In the genomic region with DNA sequence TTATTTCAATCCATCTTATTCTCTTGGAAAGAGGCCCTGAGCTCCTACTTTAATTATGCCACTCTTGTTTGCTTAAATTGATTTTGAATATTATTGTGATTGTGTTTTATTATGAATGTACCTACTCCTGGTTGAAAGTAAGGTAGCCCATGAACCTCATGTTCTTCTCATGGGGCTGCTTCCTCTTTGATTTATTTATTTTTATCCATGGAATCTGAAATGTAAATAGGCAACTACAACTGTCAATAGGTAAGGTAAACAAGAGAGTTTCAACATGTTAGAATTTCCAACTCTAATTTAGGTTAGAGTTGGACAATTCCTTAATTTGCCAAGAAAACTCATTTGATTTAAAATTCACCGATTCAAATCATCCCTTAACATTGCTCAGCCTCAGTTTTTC, we compare ENCODE assay signal across 37 cellular contexts. TPM values are rescaled to one million over a fixed set of nuclear protein-coding genes. Genes with fewer than 3 reads are reported as not detected.
"Had no signal": no experiment of that assay in that cellular context is flagged by ENCODE, and none has a peak within 500 bp of the region (broad histone marks: within the 10 kb centered on the region; RNA-seq: fewer than 3 reads in every experiment).

No MANE protein-coding gene starts in this region.

- H3K9me3 Mint-ChIP-seq: activated B cell treated with CpG ODN at 0.5 μM for 24 hours; activated CD8-positive, alpha-beta T cell treated with anti-CD3 and anti-CD28 coated beads for 36 hours; activated naive CD4-positive, alpha-beta T cell treated with anti-CD3 and anti-CD28 coated beads for 36 hours; activated naive CD4-positive, alpha-beta T cell treated with anti-CD3 and anti-CD28 coated beads, Interleukin-2, amount 50 U/mL, for 24 hours; activated naive CD8-positive, alpha-beta T cell treated with anti-CD3 and anti-CD28 coated beads for 36 hours; activated naive CD8-positive, alpha-beta T cell treated with anti-CD3 and anti-CD28 coated beads, Interleukin-2, amount 50 U/mL, for 24 hours; activated T-cell treated with anti-CD3 and anti-CD28 coated beads, Interleukin-2, amount 50 U/mL, for 4 hours; activated T-helper 2 cell treated with anti-CD3 and anti-CD28 coated beads, Interferon-gamma antibody, Interleukin-2, Interleukin-4, amounts not matched to agents 10 μg/mL and 5 μg/mL and 100 μg/mL, durations not matched to agents 14 hours and 24 hours and 36 hours; effector memory CD8-positive, alpha-beta T cell; T-helper 2 cell treated with Interferon-gamma antibody and Interleukin-4, amounts not matched to agents 5 μg/mL and 100 μg/mL, for 36 hours had no signal

- H3K4me1 Mint-ChIP-seq: activated B cell treated with CpG ODN at 0.5 μM for 24 hours; activated naive CD4-positive, alpha-beta T cell treated with anti-CD3 and anti-CD28 coated beads, Interleukin-2, amount 50 U/mL, for 24 hours; activated naive CD8-positive, alpha-beta T cell treated with anti-CD3 and anti-CD28 coated beads, Interleukin-2, amount 50 U/mL, for 24 hours; T-helper 17 cell had no signal

- H3K4me3 ChIP-seq: adrenal gland, body of pancreas, esophagus squamous epithelium, gastroesophageal sphincter had no signal

- ATAC-seq: activated CD4-positive, CD25-positive, alpha-beta regulatory T cell treated with anti-CD3 and anti-CD28 coated beads, Interleukin-2, amount 50 U/mL, for 24 hours; activated CD8-positive, alpha-beta T cell treated with anti-CD3 and anti-CD28 coated beads for 36 hours; activated naive CD8-positive, alpha-beta T cell treated with anti-CD3 and anti-CD28 coated beads, Interleukin-2, amount 50 U/mL, for 24 hours; activated T-cell treated with anti-CD3 and anti-CD28 coated beads, Interleukin-2, amount 50 U/mL, for 4 hours; body of pancreas; effector memory CD8-positive, alpha-beta T cell; gastroesophageal sphincter; T-helper 17 cell had no signal

- H3K9me3 ChIP-seq: adrenal gland, body of pancreas, esophagus squamous epithelium, gastroesophageal sphincter had no signal

- H3K36me3 ChIP-seq: adrenal gland, esophagus squamous epithelium, gastroesophageal sphincter, WERI-Rb-1 had no signal

- H3K27ac Mint-ChIP-seq: activated B cell treated with CpG ODN at 0.5 μM for 24 hours; activated CD8-positive, alpha-beta T cell treated with anti-CD3 and anti-CD28 coated beads for 36 hours; activated naive CD4-positive, alpha-beta T cell treated with anti-CD3 and anti-CD28 coated beads for 36 hours; activated naive CD4-positive, alpha-beta T cell treated with anti-CD3 and anti-CD28 coated beads, Interleukin-2, amount 50 U/mL, for 24 hours; activated naive CD8-positive, alpha-beta T cell treated with anti-CD3 and anti-CD28 coated beads for 36 hours; activated naive CD8-positive, alpha-beta T cell treated with anti-CD3 and anti-CD28 coated beads, Interleukin-2, amount 50 U/mL, for 24 hours; activated T-helper 2 cell treated with anti-CD3 and anti-CD28 coated beads, Interferon-gamma antibody, Interleukin-2, Interleukin-4, amounts not matched to agents 10 μg/mL and 5 μg/mL and 100 μg/mL, durations not matched to agents 14 hours and 24 hours and 36 hours; effector memory CD8-positive, alpha-beta T cell; T-helper 17 cell; T-helper 2 cell treated with Interferon-gamma antibody and Interleukin-4, amounts not matched to agents 5 μg/mL and 100 μg/mL, for 36 hours had no signal

- H3K27ac ChIP-seq: adrenal gland, body of pancreas, epithelial cell of prostate, esophagus squamous epithelium, gastroesophageal sphincter, WERI-Rb-1 had no signal

- H3K36me3 Mint-ChIP-seq: activated naive CD4-positive, alpha-beta T cell treated with anti-CD3 and anti-CD28 coated beads, Interleukin-2, amount 50 U/mL, for 24 hours; activated naive CD8-positive, alpha-beta T cell treated with anti-CD3 and anti-CD28 coated beads for 36 hours had no signal

- H3K4me3 Mint-ChIP-seq: activated B cell treated with CpG ODN at 0.5 μM for 24 hours; activated CD8-positive, alpha-beta T cell treated with anti-CD3 and anti-CD28 coated beads for 36 hours; activated naive CD4-positive, alpha-beta T cell treated with anti-CD3 and anti-CD28 coated beads for 36 hours; activated naive CD4-positive, alpha-beta T cell treated with anti-CD3 and anti-CD28 coated beads, Interleukin-2, amount 50 U/mL, for 24 hours; activated naive CD8-positive, alpha-beta T cell treated with anti-CD3 and anti-CD28 coated beads for 36 hours; activated naive CD8-positive, alpha-beta T cell treated with anti-CD3 and anti-CD28 coated beads, Interleukin-2, amount 50 U/mL, for 24 hours; activated T-cell treated with anti-CD3 and anti-CD28 coated beads, Interleukin-2, amount 50 U/mL, for 4 hours; effector memory CD8-positive, alpha-beta T cell; T-helper 17 cell; T-helper 2 cell treated with Interferon-gamma antibody and Interleukin-4, amounts not matched to agents 5 μg/mL and 100 μg/mL, for 36 hours had no signal

- H3K27me3 ChIP-seq: adrenal gland, body of pancreas, gastroesophageal sphincter had no signal

- H3K4me1 ChIP-seq: adrenal gland, body of pancreas, esophagus squamous epithelium had no signal

- DNase-seq: activated B cell treated with CpG ODN at 0.5 μM for 24 hours; activated CD4-positive, alpha-beta T cell treated with anti-CD3 and anti-CD28 coated beads for 48 hours; activated CD4-positive, alpha-beta T cell treated with anti-CD3 and anti-CD28 coated beads, Interleukin-2, amount 50 U/mL, for 1 hour; activated CD4-positive, alpha-beta T cell treated with anti-CD3 and anti-CD28 coated beads, Interleukin-2, amount 50 U/mL, for 48 hours; activated CD8-positive, alpha-beta memory T cell treated with anti-CD3 and anti-CD28 coated beads for 24 hours; activated CD8-positive, alpha-beta T cell treated with anti-CD3 and anti-CD28 coated beads for 36 hours; activated effector memory CD4-positive, alpha-beta T cell treated with anti-CD3 and anti-CD28 coated beads, Interleukin-2, amount 50 U/mL, for 16 hours; activated naive CD4-positive, alpha-beta T cell treated with anti-CD3 and anti-CD28 coated beads for 36 hours; activated naive CD8-positive, alpha-beta T cell treated with anti-CD3 and anti-CD28 coated beads for 36 hours; activated naive CD8-positive, alpha-beta T cell treated with anti-CD3 and anti-CD28 coated beads, Interleukin-2, amount 50 U/mL, for 24 hours; activated T-cell treated with anti-CD3 and anti-CD28 coated beads, Interleukin-2, amount 50 U/mL, for 4 hours; adrenal gland; amygdala; aorta; body of pancreas; cortex of kidney; dermis blood vessel endothelial cell; effector CD4-positive, alpha-beta T cell; effector memory CD8-positive, alpha-beta T cell; esophagus squamous epithelium; foreskin melanocyte; head of caudate nucleus; T-helper 1 cell; T-helper 17 cell; T1000; WERI-Rb-1 had no signal

RNA-seq across cellular contexts. Expression of gene TPH2, which starts 16.2 kb away (rescaled TPM):
- total RNA-seq: activated B cell treated with CpG ODN at 0.5 μM for 24 hours; activated CD8-positive, alpha-beta T cell treated with anti-CD3 and anti-CD28 coated beads for 36 hours; activated naive CD4-positive, alpha-beta T cell treated with anti-CD3 and anti-CD28 coated beads for 36 hours; activated naive CD8-positive, alpha-beta T cell treated with anti-CD3 and anti-CD28 coated beads for 36 hours; activated T-cell treated with anti-CD3 and anti-CD28 coated beads, Interleukin-2, amount 50 U/mL, for 4 hours; activated T-helper 2 cell treated with anti-CD3 and anti-CD28 coated beads, Interferon-gamma antibody, Interleukin-2, Interleukin-4, amounts not matched to agents 10 μg/mL and 5 μg/mL and 100 μg/mL, durations not matched to agents 14 hours and 24 hours and 36 hours; adrenal gland; aorta; chondrocyte; dermis blood vessel endothelial cell; endothelial cell of umbilical vein; esophagus squamous epithelium; fibroblast of lung; fibroblast of villous mesenchyme; gastroesophageal sphincter; T-helper 17 cell had no signal
- polyA plus RNA-seq: adrenal gland, aorta, endothelial cell of umbilical vein, esophagus had no signal
